Comparison of ENCODE assay signal across 7 cellular contexts in genomic region chr18:70380915-70381896, GRCh38.
DNase-seq lines count a peak whose midpoint lies in the region; TF ChIP-seq lines count a peak whose summit lies in the region.

No MANE protein-coding gene starts in this region.

- H3K27me3 ChIP-seq in esophagus (ENCODE audit: control insufficient read depth in 1 of 2, insufficient read depth in 2 of 2, low read length in 2 of 2) (no peaks in the 10 kb centered on the region), WERI-Rb-1 (ENCODE audit: insufficient read depth, low read depth, severe bottlenecking) (no peaks in the 10 kb centered on the region)

- peaks cover 1% of the 10 kb centered on the region for H3K36me3 Mint-ChIP-seq in progenitor cell of endocrine pancreas (ENCODE audit: insufficient read depth)

- peak; percentile 25 for DNase-seq in Jurkat, Clone E6-1 (ENCODE audit: low read depth, low spot score)
- DNase-seq in NCI-H69 (lab: John Stamatoyannopoulos, UW) (peak; percentile 99), progenitor cell of endocrine pancreas (ENCODE audit: low spot score, unreplicated experiment) (no peak), GM13976 (ENCODE audit: low spot score) (no peak), WERI-Rb-1 (no peak), SIG-M5 (lab: John Stamatoyannopoulos, UW) (no peak)

- H3K4me1 ChIP-seq in esophagus (ENCODE audit: control insufficient read depth in 2 of 2, insufficient read depth in 2 of 2, low read length in 1 of 2) = no peaks in the 10 kb centered on the region

- H3K9me3 ChIP-seq in esophagus (ENCODE audit: control insufficient read depth in 2 of 2, insufficient read depth in 1 of 2, low read depth in 1 of 2, low read length in 1 of 2) (no peaks in the 10 kb centered on the region), WERI-Rb-1 (ENCODE audit: severe bottlenecking) (no peaks in the 10 kb centered on the region)

- no peak overlapping the region for H3K4me3 ChIP-seq in Jurkat, Clone E6-1 (ENCODE audit: low read length)
- H3K4me3 ChIP-seq in esophagus (ENCODE audit: low read depth in 1 of 2, low read length in 2 of 2) = no peak overlapping the region
- H3K4me3 ChIP-seq in WERI-Rb-1 (ENCODE audit: low read depth, low read length) = no peak overlapping the region

- no peak overlapping the region for H3K4me3 Mint-ChIP-seq in progenitor cell of endocrine pancreas (ENCODE audit: low read depth)

- peaks cover 2% of the 10 kb centered on the region for H3K9me3 Mint-ChIP-seq in progenitor cell of endocrine pancreas (ENCODE audit: low read depth)

- peak overlapping the region; percentile 76 for H3K27ac Mint-ChIP-seq in progenitor cell of endocrine pancreas

- H3K36me3 ChIP-seq in esophagus (ENCODE audit: control insufficient read depth in 2 of 2, insufficient read depth in 2 of 2, low read length in 1 of 2) (no peaks in the 10 kb centered on the region), WERI-Rb-1 (no peaks in the 10 kb centered on the region)

- TF ChIP-seq CTCF in progenitor cell of endocrine pancreas (IDR thresholded peaks at IDR 0.05; ENCODE audit: unreplicated experiment) (no peak), GM13976 (IDR thresholded peaks at IDR 0.05; ENCODE audit: borderline replicate concordance, control extremely low read depth, extremely low read depth, insufficient read depth, missing control alignments) (no peak), WERI-Rb-1 (IDR thresholded peaks at IDR 0.05; ENCODE audit: low read depth, low read length) (no peak)

- H3K27ac ChIP-seq in esophagus (ENCODE audit: low read depth in 2 of 2, low read length in 1 of 2) (peak overlapping the region; percentile 51 to 59), WERI-Rb-1 (no peak overlapping the region)

- H3K4me1 Mint-ChIP-seq in progenitor cell of endocrine pancreas (ENCODE audit: low read depth) = peaks cover 46% of the 10 kb centered on the region

- no peaks in the 10 kb centered on the region for H3K27me3 Mint-ChIP-seq in progenitor cell of endocrine pancreas

- in situ Hi-C loops in GM13976 (cut with MboI; ENCODE audit: low sequenced_read_pairs, unreplicated experiment) = no loop called here

- WGBS in esophagus, 2 donors = 55 to 71% methylated on average over 23 of the region's 23 CpGs

Comparison
In these comparisons a context has a peak if more than half of its experiments do, and no peak if none do; other contexts are left out.
1. DNase-seq: peak in Jurkat, Clone E6-1 (single experiment) and NCI-H69 (single experiment); none in progenitor cell of endocrine pancreas (single experiment), GM13976 (single experiment), WERI-Rb-1 (single experiment) and SIG-M5 (single experiment).